In the genomic region with DNA sequence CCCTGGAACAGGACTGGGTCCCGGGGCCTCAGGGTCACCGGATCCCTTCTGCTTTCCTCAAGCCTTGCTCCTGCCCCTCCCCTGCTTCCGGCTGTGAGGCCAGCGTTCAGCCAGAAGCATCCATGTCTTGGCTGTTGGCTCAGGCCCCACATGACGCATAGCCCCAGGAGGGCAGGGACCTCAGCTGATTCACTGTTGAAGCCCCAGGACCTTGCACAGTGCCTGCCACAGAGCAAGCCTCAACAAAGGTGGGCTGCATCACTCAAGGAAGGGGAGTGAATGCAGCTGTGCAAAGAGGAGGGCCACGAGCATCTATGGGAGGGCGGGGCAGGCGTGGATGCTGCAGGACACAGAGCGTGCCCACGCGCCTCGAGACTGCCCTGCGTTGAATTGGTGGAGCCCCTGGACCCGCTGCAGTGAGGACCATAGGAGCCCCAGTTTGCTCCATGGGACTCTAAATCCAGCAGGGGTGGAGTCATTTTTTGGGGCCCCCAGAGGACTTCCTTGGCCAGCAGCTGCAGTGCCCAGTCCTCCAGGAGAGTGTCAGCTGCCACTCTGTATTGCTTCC, we compare ENCODE assay signal across 8 cellular contexts. TPM values are rescaled to one million over a fixed set of nuclear protein-coding genes. Genes with fewer than 3 reads are reported as not detected.
DNase-seq lines count a peak whose midpoint lies in the region; ATAC-seq and TF ChIP-seq lines count a peak whose summit lies in the region.
"Had no signal": no experiment of that assay in that cellular context is flagged by ENCODE, and none has a peak within 500 bp of the region (broad histone marks: within the 10 kb centered on the region; RNA-seq: fewer than 3 reads in every experiment).

No MANE protein-coding gene starts in this region.

- peaks cover 12% of the 10 kb centered on the region for H3K4me1 ChIP-seq in foreskin keratinocyte

- DNase-seq in H7: peak; percentile 69
- peak; percentile 99 to 100 for DNase-seq in foreskin keratinocyte
- peak; percentile 96 for DNase-seq in renal cortical epithelial cell (ENCODE audit: low read depth)
- DNase-seq in SKM-1 (lab: John Stamatoyannopoulos, UW; ENCODE audit: unreplicated experiment): no peak

- H3K27me3 ChIP-seq in H7 (ENCODE audit: control insufficient read depth, insufficient read depth, low read length): no peaks in the 10 kb centered on the region
- H3K27me3 ChIP-seq in foreskin keratinocyte: no peaks in the 10 kb centered on the region

- peak overlapping the region; percentile 80 for H3K27ac ChIP-seq in foreskin keratinocyte
- H3K27ac ChIP-seq: VCaP had no signal

- ATAC-seq in SK-N-SH treated with all-trans-retinoic acid at 6 μM for 48 hours: peak; percentile 87
- peak; percentile 87 for ATAC-seq in foreskin keratinocyte
- no peak for ATAC-seq in GM18867 (IDR thresholded peaks at IDR 0.05; ENCODE audit: unreplicated experiment)
- no peak for ATAC-seq in GM21381 (IDR thresholded peaks at IDR 0.05; ENCODE audit: unreplicated experiment)

- no peak overlapping the region for H3K4me3 ChIP-seq in H7 (ENCODE audit: insufficient read depth, low read depth, low read length)

- TF ChIP-seq CTCF in foreskin keratinocyte (conservative IDR thresholded peaks at IDR 0.05): no peak

- H3K36me3 ChIP-seq in H7 (replicated peaks; ENCODE audit: control insufficient read depth, insufficient read depth, low read length): no peaks in the 10 kb centered on the region

TF ChIP-seq in SK-N-SH treated with all-trans-retinoic acid at 6 μM for 48 hours, 23 proteins besides CTCF, POLR2A, EP300 and RAD21:
- TF ChIP-seq ARNTL (CRISPR knock-in tag; IDR thresholded peaks at IDR 0.05; ENCODE audit: borderline replicate concordance, low read depth) (no peak), TOX (CRISPR knock-in tag; IDR thresholded peaks at IDR 0.05; ENCODE audit: borderline replicate concordance) (no peak), ZFP3 (CRISPR knock-in tag; IDR thresholded peaks at IDR 0.05) (no peak), BACH2 (CRISPR knock-in tag; IDR thresholded peaks at IDR 0.05; ENCODE audit: borderline replicate concordance) (no peak), ISL1 (CRISPR knock-in tag; IDR thresholded peaks at IDR 0.05) (no peak), ZNF8 (CRISPR knock-in tag; IDR thresholded peaks at IDR 0.05) (no peak), ESRRG (CRISPR knock-in tag; IDR thresholded peaks at IDR 0.05) (no peak), TCF4 (CRISPR knock-in tag; IDR thresholded peaks at IDR 0.05; ENCODE audit: borderline replicate concordance) (no peak), ZC3H10 (CRISPR knock-in tag; IDR thresholded peaks at IDR 0.05) (no peak), PPARA (CRISPR knock-in tag; IDR thresholded peaks at IDR 0.05; ENCODE audit: borderline replicate concordance) (no peak), PATZ1 (CRISPR knock-in tag; IDR thresholded peaks at IDR 0.05; ENCODE audit: borderline replicate concordance) (no peak), ZNF70 (CRISPR knock-in tag; IDR thresholded peaks at IDR 0.05) (no peak)

RNA-seq across cellular contexts. Expression of gene ITGA3, which starts 28.2 kb away (rescaled TPM):
- 20.0 and 24.0 TPM in 2 replicates for total RNA-seq in H7 (2014; rRNA removed; shearing (Covaris generic))
- total RNA-seq in foreskin keratinocyte (1,046 and 1,112 TPM in 2 replicates), renal cortical epithelial cell (882 and 1,202 TPM in 2 replicates)
- 633 and 656 TPM in 2 replicates for polyA plus RNA-seq in foreskin keratinocyte

RNA-seq across cellular contexts. Expression of gene DLX3, which starts 32.7 kb away (rescaled TPM):
- not detected in 2 replicates for total RNA-seq in H7 (2014; rRNA removed; shearing (Covaris generic))
- total RNA-seq in foreskin keratinocyte (1.2 and 1.3 TPM in 2 replicates), renal cortical epithelial cell (not detected in 2 replicates)
- polyA plus RNA-seq in foreskin keratinocyte: 1.7 and 1.9 TPM in 2 replicates

RNA-seq across cellular contexts. Expression of gene DLX4, which starts 58.7 kb away (rescaled TPM):
- 1.0 and 1.1 TPM in 2 replicates for total RNA-seq in H7 (2014; rRNA removed; shearing (Covaris generic))
- total RNA-seq in foreskin keratinocyte (0.14 TPM in 1 of 2 replicates, not detected in the other), renal cortical epithelial cell (0.25 TPM in 1 of 2 replicates, not detected in the other)
- 0.19 and 0.23 TPM in 2 replicates for polyA plus RNA-seq in foreskin keratinocyte

Comparison
In these comparisons a context has a peak if more than half of its experiments do, and no peak if none do; other contexts are left out.
1. ATAC-seq: peak in SK-N-SH treated with all-trans-retinoic acid at 6 μM for 48 hours (single experiment) and foreskin keratinocyte (single experiment); none in GM18867 (single experiment) and GM21381 (single experiment).
2. RNA of gene ITGA3, which starts 28.2 kb away (total RNA-seq): 1,046 to 1,112 TPM in foreskin keratinocyte and 882 to 1,202 TPM in renal cortical epithelial cell; 20.0 to 24.0 TPM in H7; every median in the first group is over 10 times any median in the second.